Comparison of ENCODE assay signal across 8 cellular contexts in genomic region chr6:150600302-150601017, GRCh38. TPM values are rescaled to one million over a fixed set of nuclear protein-coding genes. Genes with fewer than 3 reads are reported as not detected.
DNase-seq lines count a peak whose midpoint lies in the region; ATAC-seq lines count a peak whose summit lies in the region.

No MANE protein-coding gene starts in this region.

- POLR2A ChIA-PET in T-cell (lab: Charles Lee) = no interaction called here

- ATAC-seq in GM21723 (IDR thresholded peaks at IDR 0.05; ENCODE audit: unreplicated experiment) (peak; percentile 77), T-cell (replicated peaks in 1 of 4) (peak; percentile 57 to 77 (median 64))

- peaks cover 17 to 25% (median 20%) of the 10 kb centered on the region in 3 donors for H3K4me1 Mint-ChIP-seq in T-cell

- CTCF ChIA-PET in T-cell (lab: Charles Lee) = interaction anchor here (0.8 to 1.9 kb wide), 4 partner anchors 9 to 221 kb away, joined by 3 to 10 read pairs (median 3); no protein-coding TSS in a partner anchor

- H3K27me3 Mint-ChIP-seq in T-cell = peaks cover 27 to 31% of the 10 kb centered on the region in 2 donors

- no peaks in the 10 kb centered on the region for H3K36me3 Mint-ChIP-seq in T-cell

- peak overlapping the region; percentile 89 to 91 (median 90) for H3K4me3 Mint-ChIP-seq in T-cell

- H3K9me3 Mint-ChIP-seq in T-cell = no peaks in the 10 kb centered on the region

- H3K27ac Mint-ChIP-seq in T-cell = peak overlapping the region; percentile 69 to 85

- DNase-seq in EH (ENCODE audit: low read depth) (peak; percentile 41), KG1 (lab: John Stamatoyannopoulos, UW) (peak; percentile 43), T-cell (peak; percentile 13 to 60 (median 43)), amygdala (lab: John Stamatoyannopoulos, UW) (peak in 34 of 56 donors; percentile 22 to 66 (median 48)), hepatic stellate cell (ENCODE audit: low spot score) (peak; percentile 47), retina (peak; percentile 93), cerebellar nuclear complex (lab: John Stamatoyannopoulos, UW) (no peak)

RNA-seq across cellular contexts. Expression of gene PLEKHG1, which starts 0.8 kb away (rescaled TPM):
- 10 to 100 TPM in 1 of 5 donors, 1 to 10 TPM in 4; 2.5 to 18.4 (median 5.4) TPM for total RNA-seq in T-cell

Comparison
In these comparisons a context has a peak if more than half of its experiments do, and no peak if none do; other contexts are left out.
1. DNase-seq: peak in EH (single experiment), KG1 (single experiment), T-cell (34 of 34), amygdala (34 of 56), hepatic stellate cell (single experiment) and retina (single experiment); none in cerebellar nuclear complex (0 of 2).